Comparison of ENCODE assay signal across 1 cellular context in genomic region chr17:39672522-39673334, GRCh38.
TF ChIP-seq lines count a peak whose summit lies in the region.

No MANE protein-coding gene starts in this region.

TF ChIP-seq in HCT116, 20 proteins besides CTCF, POLR2A, EP300 and RAD21 (continued from another document):
- TF ChIP-seq, protein P1, sequence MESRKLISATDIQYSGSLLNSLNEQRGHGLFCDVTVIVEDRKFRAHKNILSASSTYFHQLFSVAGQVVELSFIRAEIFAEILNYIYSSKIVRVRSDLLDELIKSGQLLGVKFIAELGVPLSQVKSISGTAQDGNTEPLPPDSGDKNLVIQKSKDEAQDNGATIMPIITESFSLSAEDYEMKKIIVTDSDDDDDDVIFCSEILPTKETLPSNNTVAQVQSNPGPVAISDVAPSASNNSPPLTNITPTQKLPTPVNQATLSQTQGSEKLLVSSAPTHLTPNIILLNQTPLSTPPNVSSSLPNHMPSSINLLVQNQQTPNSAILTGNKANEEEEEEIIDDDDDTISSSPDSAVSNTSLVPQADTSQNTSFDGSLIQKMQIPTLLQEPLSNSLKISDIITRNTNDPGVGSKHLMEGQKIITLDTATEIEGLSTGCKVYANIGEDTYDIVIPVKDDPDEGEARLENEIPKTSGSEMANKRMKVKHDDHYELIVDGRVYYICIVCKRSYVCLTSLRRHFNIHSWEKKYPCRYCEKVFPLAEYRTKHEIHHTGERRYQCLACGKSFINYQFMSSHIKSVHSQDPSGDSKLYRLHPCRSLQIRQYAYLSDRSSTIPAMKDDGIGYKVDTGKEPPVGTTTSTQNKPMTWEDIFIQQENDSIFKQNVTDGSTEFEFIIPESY (IDR thresholded peaks at IDR 0.05; ENCODE audit: extremely low read depth, insufficient replicate concordance, low read length): no peak
- TF ChIP-seq, protein P2, sequence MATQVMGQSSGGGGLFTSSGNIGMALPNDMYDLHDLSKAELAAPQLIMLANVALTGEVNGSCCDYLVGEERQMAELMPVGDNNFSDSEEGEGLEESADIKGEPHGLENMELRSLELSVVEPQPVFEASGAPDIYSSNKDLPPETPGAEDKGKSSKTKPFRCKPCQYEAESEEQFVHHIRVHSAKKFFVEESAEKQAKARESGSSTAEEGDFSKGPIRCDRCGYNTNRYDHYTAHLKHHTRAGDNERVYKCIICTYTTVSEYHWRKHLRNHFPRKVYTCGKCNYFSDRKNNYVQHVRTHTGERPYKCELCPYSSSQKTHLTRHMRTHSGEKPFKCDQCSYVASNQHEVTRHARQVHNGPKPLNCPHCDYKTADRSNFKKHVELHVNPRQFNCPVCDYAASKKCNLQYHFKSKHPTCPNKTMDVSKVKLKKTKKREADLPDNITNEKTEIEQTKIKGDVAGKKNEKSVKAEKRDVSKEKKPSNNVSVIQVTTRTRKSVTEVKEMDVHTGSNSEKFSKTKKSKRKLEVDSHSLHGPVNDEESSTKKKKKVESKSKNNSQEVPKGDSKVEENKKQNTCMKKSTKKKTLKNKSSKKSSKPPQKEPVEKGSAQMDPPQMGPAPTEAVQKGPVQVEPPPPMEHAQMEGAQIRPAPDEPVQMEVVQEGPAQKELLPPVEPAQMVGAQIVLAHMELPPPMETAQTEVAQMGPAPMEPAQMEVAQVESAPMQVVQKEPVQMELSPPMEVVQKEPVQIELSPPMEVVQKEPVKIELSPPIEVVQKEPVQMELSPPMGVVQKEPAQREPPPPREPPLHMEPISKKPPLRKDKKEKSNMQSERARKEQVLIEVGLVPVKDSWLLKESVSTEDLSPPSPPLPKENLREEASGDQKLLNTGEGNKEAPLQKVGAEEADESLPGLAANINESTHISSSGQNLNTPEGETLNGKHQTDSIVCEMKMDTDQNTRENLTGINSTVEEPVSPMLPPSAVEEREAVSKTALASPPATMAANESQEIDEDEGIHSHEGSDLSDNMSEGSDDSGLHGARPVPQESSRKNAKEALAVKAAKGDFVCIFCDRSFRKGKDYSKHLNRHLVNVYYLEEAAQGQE (IDR thresholded peaks at IDR 0.05; ENCODE audit: low read depth): no peak
- TF ChIP-seq FOSL1 (IDR thresholded peaks at IDR 0.05; ENCODE audit: low read depth) (no peak), ZNF274 (IDR thresholded peaks at IDR 0.05; ENCODE audit: low read depth, low read length) (no peak), MAX (IDR thresholded peaks at IDR 0.05) (no peak), CEBPB (IDR thresholded peaks at IDR 0.05; ENCODE audit: low read depth) (no peak), SP1 (IDR thresholded peaks at IDR 0.05; ENCODE audit: low read depth) (no peak), SIN3A (IDR thresholded peaks at IDR 0.05; ENCODE audit: low read depth) (no peak), TCF7L2 (IDR thresholded peaks at IDR 0.05; ENCODE audit: borderline replicate concordance, extremely low read depth, insufficient read depth, insufficient read length) (no peak), CBX3 (IDR thresholded peaks at IDR 0.05; ENCODE audit: low read depth) (no peak), ELF1 (IDR thresholded peaks at IDR 0.05; ENCODE audit: borderline replicate concordance, low read depth) (no peak), ATF3 (IDR thresholded peaks at IDR 0.05) (no peak), JUND (IDR thresholded peaks at IDR 0.05) (no peak), POLR2AphosphoS5 (IDR thresholded peaks at IDR 0.05; ENCODE audit: low read depth, low read length) (no peak), SRF (IDR thresholded peaks at IDR 0.05; ENCODE audit: low read depth) (no peak), EZH2phosphoT487 (IDR thresholded peaks at IDR 0.05; ENCODE audit: borderline replicate concordance) (no peak), YY1 (IDR thresholded peaks at IDR 0.05; ENCODE audit: extremely low read depth, insufficient replicate concordance, low read depth, low read length) (no peak), ZFX (IDR thresholded peaks at IDR 0.05) (no peak)
TF ChIP-seq in HCT116: peak in this region for 0.
